Comparison of ENCODE assay signal across 33 cellular contexts in the genomic region with DNA sequence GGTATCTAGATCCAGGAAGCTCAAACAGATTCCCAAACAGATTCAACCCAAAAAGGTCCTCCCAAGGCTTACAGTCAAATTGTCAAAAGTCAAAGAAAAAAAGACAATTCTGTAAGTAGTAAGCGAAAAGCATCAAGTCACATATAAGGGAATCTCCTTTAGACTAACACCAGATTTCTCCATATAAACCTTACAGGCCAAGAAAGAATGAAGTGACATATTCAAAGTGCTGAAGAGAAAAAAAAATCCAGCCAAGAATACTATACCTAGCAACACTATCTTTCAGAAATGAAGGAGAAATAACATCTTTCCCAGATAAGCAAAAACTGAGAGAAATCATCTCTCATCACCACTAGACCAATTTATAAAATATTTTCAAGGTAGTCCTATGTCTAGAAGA.
"Had no signal": no experiment of that assay in that cellular context is flagged by ENCODE, and none has a peak within 500 bp of the region (broad histone marks: within the 10 kb centered on the region; RNA-seq: fewer than 3 reads in every experiment).

No MANE protein-coding gene starts in this region.

- H3K4me3 ChIP-seq: ascending aorta, body of pancreas, breast epithelium, cardiac muscle cell had no signal

- H3K36me3 ChIP-seq: ascending aorta, brain microvascular endothelial cell, breast epithelium, cardiac muscle cell had no signal

- DNase-seq: activated effector memory CD4-positive, alpha-beta T cell treated with anti-CD3 and anti-CD28 coated beads, Interleukin-2, amount 50 U/mL, for 16 hours; activated effector memory CD4-positive, alpha-beta T cell treated with Interleukin-2 at 50 U/mL for 16 hours; activated gamma-delta T cell; activated gamma-delta T cell treated with Interleukin-2 at 50 U/mL for 16 hours; activated naive CD4-positive, alpha-beta T cell; activated naive CD4-positive, alpha-beta T cell treated with anti-CD3 and anti-CD28 coated beads for 36 hours; activated naive CD4-positive, alpha-beta T cell treated with anti-CD3 and anti-CD28 coated beads, Interleukin-2, amount 10 ng/mL, durations not matched to agents 7 days and 5 days; activated naive CD4-positive, alpha-beta T cell treated with anti-CD3 and anti-CD28 coated beads, Interleukin-2, amount 50 U/mL, for 16 hours; activated naive CD4-positive, alpha-beta T cell treated with Interleukin-2 at 50 U/mL for 16 hours; activated naive CD8-positive, alpha-beta T cell treated with anti-CD3 and anti-CD28 coated beads for 36 hours; activated naive CD8-positive, alpha-beta T cell treated with anti-CD3 and anti-CD28 coated beads, Interleukin-2, amount 10 ng/mL, durations not matched to agents 7 days and 5 days; activated naive CD8-positive, alpha-beta T cell treated with anti-CD3 and anti-CD28 coated beads, Interleukin-2, amount 50 U/mL, for 24 hours; activated T-cell treated with anti-CD3 and anti-CD28 coated beads, Interleukin-2, amount 50 U/mL, for 1 hour; activated T-cell treated with anti-CD3 and anti-CD28 coated beads, Interleukin-2, amount 50 U/mL, for 24 hours; activated T-cell treated with anti-CD3 and anti-CD28 coated beads, Interleukin-2, amount 50 U/mL, for 4 hours; activated T-cell treated with anti-CD3 and anti-CD28 coated beads, Interleukin-2, amount 50 U/mL, for 48 hours; activated T-cell treated with anti-CD3 and anti-CD28 coated beads, Interleukin-2, amount 50 U/mL, for 72 hours; amniotic stem cell; amygdala; anterior cingulate cortex; aorta; body of pancreas; brain microvascular endothelial cell; caudate nucleus; central memory CD4-positive, alpha-beta T cell; cerebellar nuclear complex had no signal

- H3K4me1 ChIP-seq: ascending aorta, body of pancreas, breast epithelium had no signal

- ATAC-seq: activated naive CD4-positive, alpha-beta T cell treated with anti-CD3 and anti-CD28 coated beads, Interleukin-2, amount 50 U/mL, for 72 hours; activated naive CD8-positive, alpha-beta T cell treated with anti-CD3 and anti-CD28 coated beads, Interleukin-2, amount 50 U/mL, for 24 hours; activated T-cell treated with anti-CD3 and anti-CD28 coated beads, Interleukin-2, amount 50 U/mL, for 4 hours; activated T-cell treated with anti-CD3 and anti-CD28 coated beads, Interleukin-2, amount 50 U/mL, for 72 hours; activated T-helper 17 cell treated with anti-CD3 and anti-CD28 coated beads, Interleukin-2, amount 50 U/mL, for 72 hours; body of pancreas had no signal

- FAIRE-seq: astrocyte, bronchial epithelial cell had no signal

- H3K27me3 ChIP-seq: ascending aorta, body of pancreas, brain microvascular endothelial cell, breast epithelium, cardiac muscle cell had no signal

- H3K27ac ChIP-seq: ascending aorta, body of pancreas, brain microvascular endothelial cell, breast epithelium, cardiac muscle cell had no signal
